Comparison of ENCODE assay signal across 30 cellular contexts in the genomic region with DNA sequence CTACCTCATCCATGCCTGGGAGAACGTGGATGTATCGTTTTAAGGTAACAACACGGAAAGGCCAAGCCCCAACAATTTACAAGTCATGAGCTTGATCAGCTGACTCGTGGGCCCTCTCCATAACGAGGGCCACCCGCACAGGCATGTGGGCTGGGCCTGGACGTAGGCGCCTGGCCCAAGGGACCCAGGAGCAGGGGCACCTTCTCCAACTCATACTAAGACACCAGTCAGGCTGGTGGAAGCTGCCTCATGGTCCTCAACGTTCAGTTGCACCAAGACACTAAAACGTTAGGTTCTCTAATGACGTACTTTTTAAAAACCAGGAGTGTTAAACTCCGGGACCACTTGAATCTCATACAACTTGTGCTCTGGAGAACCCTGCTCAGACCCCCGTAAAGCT. TPM values are rescaled to one million over a fixed set of nuclear protein-coding genes. Genes with fewer than 3 reads are reported as not detected.
A peak's percentile ranks its signal among the peaks of the same experiment; 100 is the strongest.
DNase-seq lines count a peak whose midpoint lies in the region; ATAC-seq, FAIRE-seq and TF ChIP-seq lines count a peak whose summit lies in the region.
"Had no signal": no experiment of that assay in that cellular context is flagged by ENCODE, and none has a peak within 500 bp of the region (broad histone marks: within the 10 kb centered on the region; RNA-seq: fewer than 3 reads in every experiment).

No MANE protein-coding gene starts in this region.

- H3K4me1 ChIP-seq in HepG2 (ENCODE audit: insufficient read depth, low read length) (no peaks in the 10 kb centered on the region), right lobe of liver (no peaks in the 10 kb centered on the region), OCI-LY7 (ENCODE audit: insufficient read depth, low read length, poor library complexity, severe bottlenecking) (no peaks in the 10 kb centered on the region)
- H3K4me1 ChIP-seq: ascending aorta, stomach, thyroid gland, vagina had no signal

- no peaks in the 10 kb centered on the region for H3K27me3 Mint-ChIP-seq in central memory CD8-positive, alpha-beta T cell
- H3K27me3 Mint-ChIP-seq: activated CD8-positive, alpha-beta memory T cell treated with anti-CD3 and anti-CD28 coated beads, Interleukin-2, amount 10 ng/mL, durations not matched to agents 7 days and 5 days; memory B cell had no signal

- TF ChIP-seq EP300 in HepG2 (IDR thresholded peaks at IDR 0.05; ENCODE audit: low read depth in 2 of 2, low read length in 2 of 2) = no peak
- no peak for TF ChIP-seq EP300 in HepG2 (CRISPR knock-in tag; IDR thresholded peaks at IDR 0.05; ENCODE audit: borderline replicate concordance)

- H3K36me3 Mint-ChIP-seq in central memory CD8-positive, alpha-beta T cell (ENCODE audit: insufficient read depth) = peaks cover 38% of the 10 kb centered on the region

- peak overlapping the region; percentile 71 for H3K4me3 Mint-ChIP-seq in central memory CD8-positive, alpha-beta T cell
- H3K4me3 Mint-ChIP-seq: activated CD8-positive, alpha-beta memory T cell treated with anti-CD3 and anti-CD28 coated beads, Interleukin-2, amount 10 ng/mL, durations not matched to agents 7 days and 5 days; memory B cell had no signal

- H3K36me3 ChIP-seq in HepG2 (replicated peaks in 1 of 2; ENCODE audit: control insufficient read depth in 1 of 2, insufficient read depth in 2 of 2, low read length in 2 of 2) (peaks cover 49 to 92% of the 10 kb centered on the region in 2 experiments), right lobe of liver (peaks cover 0 to 93% (median 34%) of the 10 kb centered on the region in 4 donors), OCI-LY7 (ENCODE audit: insufficient read depth, low read length) (peaks cover 99% of the 10 kb centered on the region)

- H3K27ac ChIP-seq in HepG2 (ENCODE audit: extremely low read length, insufficient read depth, low read length) (no peak overlapping the region), right lobe of liver (no peak overlapping the region), OCI-LY7 (ENCODE audit: low read depth, low read length, poor library complexity, severe bottlenecking) (no peak overlapping the region)
- H3K27ac ChIP-seq: ascending aorta, coronary artery, ovary, thyroid gland, vagina had no signal

- no peak for ATAC-seq in HepG2
- ATAC-seq in right lobe of liver = no peak
- no peak for ATAC-seq in central memory CD8-positive, alpha-beta T cell (replicated peaks; ENCODE audit: extremely low read depth, poor library complexity, severe bottlenecking)
- ATAC-seq in GM19328 (IDR thresholded peaks at IDR 0.05; ENCODE audit: unreplicated experiment) = no peak
- ATAC-seq in esophagus mucosa = no peak
- ATAC-seq: activated CD8-positive, alpha-beta memory T cell treated with anti-CD3 and anti-CD28 coated beads, Interleukin-2, amount 10 ng/mL, durations not matched to agents 7 days and 5 days; Panc1; SK-N-SH treated with all-trans-retinoic acid at 6 μM for 48 hours had no signal

- intact Hi-C loops in HepG2 (cut with micrococcal nuclease; ENCODE audit: unreplicated experiment) = no loop called here
- intact Hi-C loops in right lobe of liver (cut with DNase I) = no loop called here
- intact Hi-C loops in OCI-LY7 (cut with micrococcal nuclease; ENCODE audit: unreplicated experiment) = no loop called here

- in situ Hi-C loops in HepG2 (cut with HindIII; ENCODE audit: extremely low pct_ligation_motif_present, low pct_unique_long_range_greater_than_20kb) = no loop called here

- TF ChIP-seq CTCF in HepG2 (CRISPR knock-in tag; IDR thresholded peaks at IDR 0.05) = no peak
- no peak for TF ChIP-seq CTCF in right lobe of liver (IDR thresholded peaks at IDR 0.05)
- no peak for TF ChIP-seq CTCF in OCI-LY7 (conservative IDR thresholded peaks at IDR 0.05; ENCODE audit: low read length)

- H4K20me1 ChIP-seq in HepG2 (ENCODE audit: insufficient read depth, low read length) = no peaks in the 10 kb centered on the region
- peaks cover 5% of the 10 kb centered on the region; the same call in 1 of the 2 replicates for H4K20me1 ChIP-seq in OCI-LY7 (ENCODE audit: insufficient read depth, low read length)

- no peaks in the 10 kb centered on the region for H3K79me2 ChIP-seq in HepG2 (ENCODE audit: insufficient read depth, low read length)
- H3K79me2 ChIP-seq in OCI-LY7 (ENCODE audit: insufficient read depth, low read depth, low read length) = no peaks in the 10 kb centered on the region

- no peaks in the 10 kb centered on the region for H3K9me3 Mint-ChIP-seq in central memory CD8-positive, alpha-beta T cell
- H3K9me3 Mint-ChIP-seq: memory B cell had no signal

- no peaks in the 10 kb centered on the region for H3K27me3 ChIP-seq in HepG2 (ENCODE audit: control insufficient read depth in 1 of 2, insufficient read depth in 2 of 2, low read length in 2 of 2)
- H3K27me3 ChIP-seq in right lobe of liver = no peaks in the 10 kb centered on the region
- H3K27me3 ChIP-seq: ascending aorta, ovary, stomach, thyroid gland, vagina had no signal

- CTCF ChIA-PET in HepG2 (lab: Yijun Ruan, JAX; ENCODE audit: low intra/inter-chr PET ratio, low total read pairs) (no interaction called here), OCI-LY7 (lab: Charles Lee; ENCODE audit: unreplicated experiment) (no interaction called here)

- TF ChIP-seq POLR2A in HepG2 (IDR thresholded peaks at IDR 0.05; ENCODE audit: insufficient read depth in 1 of 2, low read depth in 2 of 2, low read length in 2 of 2) (no peak), right lobe of liver (IDR thresholded peaks at IDR 0.05) (no peak)

- H3K9me3 ChIP-seq in HepG2 (ENCODE audit: low read length) (no peaks in the 10 kb centered on the region), right lobe of liver (no peaks in the 10 kb centered on the region), OCI-LY7 (ENCODE audit: low read length) (no peaks in the 10 kb centered on the region)
- H3K9me3 ChIP-seq: ascending aorta, ovary, stomach, thyroid gland, vagina had no signal

- 93% methylated on average over 9 of the region's 13 CpGs for WGBS in HepG2 (ENCODE audit: low lambda C conversion rate)
- WGBS in right lobe of liver (ENCODE audit: insufficient coverage, low coverage, low lambda C conversion rate, missing lambda C conversion rate) = 92% methylated on average over 8 of the region's 13 CpGs

- H2AFZ ChIP-seq in HepG2 (ENCODE audit: low read length) (no peak overlapping the region), OCI-LY7 (ENCODE audit: low read length) (no peak overlapping the region)

- H3K9me2 ChIP-seq in OCI-LY7 (ENCODE audit: insufficient read depth, low read length) = no peaks in the 10 kb centered on the region

- H3K4me3 ChIP-seq in HepG2 (replicated peaks in 1 of 3; ENCODE audit: insufficient read depth in 1 of 3, low read depth in 2 of 3, low read length in 3 of 3) (no peak overlapping the region), right lobe of liver (no peak overlapping the region), OCI-LY7 (ENCODE audit: low read depth, low read length, poor library complexity, severe bottlenecking) (no peak overlapping the region)
- H3K4me3 ChIP-seq: ascending aorta, coronary artery, ovary, stomach, thyroid gland, vagina had no signal

- BruUV-seq in HepG2 (replicated peaks; lab: Mats Ljungman, UMichigan) = TSS peak; percentile 42
- BruUV-seq in OCI-LY7 (replicated peaks; lab: Mats Ljungman, UMichigan) = TSS peak; percentile 55

- no peak overlapping the region for H3K9ac ChIP-seq in HepG2 (ENCODE audit: insufficient read depth, low read depth, low read length)

- TF ChIP-seq RAD21 in HepG2 (CRISPR knock-in tag; IDR thresholded peaks at IDR 0.05) = no peak

- POLR2A ChIA-PET in HepG2 (lab: Yijun Ruan, JAX) = no interaction called here
- POLR2A ChIA-PET in OCI-LY7 (lab: Charles Lee) = no interaction called here

- FAIRE-seq in HepG2 (lab: Jason Lieb, UNC) (no peak), HTR-8/SVneo (lab: Jason Lieb, UNC) (no peak)
- FAIRE-seq: G401.6, small intestine had no signal

- peak overlapping the region; percentile 95 for H3K27ac Mint-ChIP-seq in central memory CD8-positive, alpha-beta T cell (ENCODE audit: low read depth)
- H3K27ac Mint-ChIP-seq: memory B cell had no signal

- H3K4me2 ChIP-seq in HepG2 (ENCODE audit: low read depth, low read length) = no peak overlapping the region
- no peak overlapping the region for H3K4me2 ChIP-seq in OCI-LY7 (ENCODE audit: low read length)

- peaks cover 27% of the 10 kb centered on the region for H3K4me1 Mint-ChIP-seq in central memory CD8-positive, alpha-beta T cell

- DNase-seq in HepG2 (ENCODE audit: low spot score) (no peak), right lobe of liver (no peak), OCI-LY7 (ENCODE audit: low spot score) (no peak), HTR-8/SVneo (ENCODE audit: insufficient read length, low spot score) (no peak)
- DNase-seq in central memory CD8-positive, alpha-beta T cell (ENCODE audit: low spot score in 2 of 2) = no peak
- DNase-seq: activated CD4-positive, CD25-positive, alpha-beta regulatory T cell treated with anti-CD3 and anti-CD28 coated beads, Interleukin-2, amount 50 U/mL, for 72 hours; activated CD8-positive, alpha-beta memory T cell treated with anti-CD3 and anti-CD28 coated beads, Interleukin-2, amount 10 ng/mL, durations not matched to agents 7 days and 5 days; activated T-cell treated with anti-CD3 and anti-CD28 coated beads, Interleukin-2, amount 50 U/mL, for 48 hours; Calu3; DMS79; erythroblast; NCI-H146; NCI-H2107; NCI-H345; ovary; Right ventricle myocardium superior; small intestine; stomach; T-helper 2 cell; thyroid gland had no signal

RNA-seq across cellular contexts. Expression of gene EIF3G, which starts 21.8 kb away (rescaled TPM):
- total RNA-seq in HepG2 (2016; rRNA removed; fragmentation: Illumina TruSeq; extraction: Trizol) (173 and 206 TPM in 2 replicates), right lobe of liver (100 to 1,000 TPM in 2 of 6 experiments, 10 to 100 TPM in 4; 68.5 to 142 (median 81.4) TPM), OCI-LY7 (2022) (256 TPM in 2 replicates), esophagus mucosa (166 TPM)
- 168 and 195 TPM in 2 replicates for total RNA-seq in HepG2 (2016; cell fraction: cytosol; rRNA removed; fragmentation: Illumina TruSeq; extraction: Trizol; ENCODE audit: low read depth)
- 150 and 220 TPM in 2 replicates for total RNA-seq in HepG2 (2016; cell fraction: insoluble cytoplasmic fraction; rRNA removed; fragmentation: Illumina TruSeq; extraction: Trizol)
- 162 and 175 TPM in 2 replicates for total RNA-seq in HepG2 (2016; cell fraction: membrane; rRNA removed; fragmentation: Illumina TruSeq; extraction: Trizol)
- 111 and 116 TPM in 2 replicates for total RNA-seq in HepG2 (2016; cell fraction: nucleus; rRNA removed; fragmentation: Illumina TruSeq; extraction: Trizol)
- 135 and 141 TPM in 2 replicates for polyA plus RNA-seq in HepG2 (2011; rRNA removed)
- 116 and 159 TPM in 2 replicates for polyA plus RNA-seq in HepG2 (2011; cell fraction: cytosol; rRNA removed)
- polyA plus RNA-seq in HepG2 (2011; cell fraction: nucleus; rRNA removed) = 984 and 1,211 TPM in 2 replicates
- 126 and 143 TPM in 2 replicates for polyA plus RNA-seq in HepG2 (2012)
- polyA plus RNA-seq in HepG2 (2016; cell fraction: cytosol; fragmentation: Illumina TruSeq; extraction: Trizol; ENCODE audit: low read depth) = 131 and 139 TPM in 2 replicates
- 150 and 174 TPM in 2 replicates for polyA plus RNA-seq in HepG2 (2016; cell fraction: insoluble cytoplasmic fraction; fragmentation: Illumina TruSeq; extraction: Trizol; ENCODE audit: low read depth)
- 143 and 147 TPM in 2 replicates for polyA plus RNA-seq in HepG2 (2016; cell fraction: membrane; fragmentation: Illumina TruSeq; extraction: Trizol; ENCODE audit: low read depth)
- 284 and 296 TPM in 2 replicates for polyA plus RNA-seq in HepG2 (2016; cell fraction: nucleus; fragmentation: Illumina TruSeq; extraction: Trizol; ENCODE audit: insufficient read depth, low read depth)
- 86.0 and 105 TPM in 2 replicates for polyA minus RNA-seq in HepG2 (2011; rRNA and poly(A)+ RNA removed; ENCODE audit: low replicate concordance)
- 35.8 and 39.9 TPM in 2 replicates for polyA minus RNA-seq in HepG2 (2011; cell fraction: cytosol; rRNA and poly(A)+ RNA removed)
- 64.5 and 67.1 TPM in 2 replicates for polyA minus RNA-seq in HepG2 (2011; cell fraction: nucleus; rRNA and poly(A)+ RNA removed)
- 255 and 287 TPM in 2 replicates for total RNA-seq in OCI-LY7 (2014; rRNA removed; shearing (Covaris generic))

RNA-seq across cellular contexts. Expression of gene P2RY11, which starts 30.0 kb away (rescaled TPM):
- total RNA-seq in HepG2 (2016; rRNA removed; fragmentation: Illumina TruSeq; extraction: Trizol) = 1.5 and 4.0 TPM in 2 replicates
- 0.44 and 0.51 TPM in 2 replicates for total RNA-seq in HepG2 (2016; cell fraction: cytosol; rRNA removed; fragmentation: Illumina TruSeq; extraction: Trizol; ENCODE audit: low read depth)
- total RNA-seq in HepG2 (2016; cell fraction: insoluble cytoplasmic fraction; rRNA removed; fragmentation: Illumina TruSeq; extraction: Trizol) = 1.2 and 3.7 TPM in 2 replicates
- 1.00 and 1.3 TPM in 2 replicates for total RNA-seq in HepG2 (2016; cell fraction: membrane; rRNA removed; fragmentation: Illumina TruSeq; extraction: Trizol)
- total RNA-seq in HepG2 (2016; cell fraction: nucleus; rRNA removed; fragmentation: Illumina TruSeq; extraction: Trizol) = 3.5 and 5.0 TPM in 2 replicates
- polyA plus RNA-seq in HepG2 (2011; rRNA removed) = 7.8 and 13.2 TPM in 2 replicates
- 3.7 and 6.4 TPM in 2 replicates for polyA plus RNA-seq in HepG2 (2011; cell fraction: cytosol; rRNA removed)
- polyA plus RNA-seq in HepG2 (2011; cell fraction: nucleus; rRNA removed) = 54.8 and 89.7 TPM in 2 replicates
- polyA plus RNA-seq in HepG2 (2012) = 9.0 and 12.8 TPM in 2 replicates
- polyA plus RNA-seq in HepG2 (2016; cell fraction: cytosol; fragmentation: Illumina TruSeq; extraction: Trizol; ENCODE audit: low read depth) = 0.51 and 0.64 TPM in 2 replicates
- 2.7 and 3.1 TPM in 2 replicates for polyA plus RNA-seq in HepG2 (2016; cell fraction: insoluble cytoplasmic fraction; fragmentation: Illumina TruSeq; extraction: Trizol; ENCODE audit: low read depth)
- polyA plus RNA-seq in HepG2 (2016; cell fraction: membrane; fragmentation: Illumina TruSeq; extraction: Trizol; ENCODE audit: low read depth) = 0.66 and 0.74 TPM in 2 replicates
- polyA plus RNA-seq in HepG2 (2016; cell fraction: nucleus; fragmentation: Illumina TruSeq; extraction: Trizol; ENCODE audit: insufficient read depth, low read depth) = 26.8 and 36.2 TPM in 2 replicates
- 18.1 and 21.5 TPM in 2 replicates for polyA minus RNA-seq in HepG2 (2011; rRNA and poly(A)+ RNA removed; ENCODE audit: low replicate concordance)
- 5.4 and 5.5 TPM in 2 replicates for polyA minus RNA-seq in HepG2 (2011; cell fraction: cytosol; rRNA and poly(A)+ RNA removed)
- 8.0 and 12.6 TPM in 2 replicates for polyA minus RNA-seq in HepG2 (2011; cell fraction: nucleus; rRNA and poly(A)+ RNA removed)
- 1 to 10 TPM; 2.9 to 6.8 (median 5.0) TPM for total RNA-seq in right lobe of liver
- 8.8 and 11.9 TPM in 2 replicates for total RNA-seq in OCI-LY7 (2014; rRNA removed; shearing (Covaris generic))
- total RNA-seq in OCI-LY7 (2022) = 31.1 and 43.3 TPM in 2 replicates
- total RNA-seq in esophagus mucosa = 4.8 TPM

RNA-seq across cellular contexts. Expression of gene PPAN, which starts 35.3 kb away (rescaled TPM):
- total RNA-seq in HepG2 (2016; rRNA removed; fragmentation: Illumina TruSeq; extraction: Trizol) = 23.9 and 36.2 TPM in 2 replicates
- 17.2 and 20.8 TPM in 2 replicates for total RNA-seq in HepG2 (2016; cell fraction: cytosol; rRNA removed; fragmentation: Illumina TruSeq; extraction: Trizol; ENCODE audit: low read depth)
- 22.0 and 41.0 TPM in 2 replicates for total RNA-seq in HepG2 (2016; cell fraction: insoluble cytoplasmic fraction; rRNA removed; fragmentation: Illumina TruSeq; extraction: Trizol)
- total RNA-seq in HepG2 (2016; cell fraction: membrane; rRNA removed; fragmentation: Illumina TruSeq; extraction: Trizol) = 19.3 and 20.0 TPM in 2 replicates
- 29.5 and 36.7 TPM in 2 replicates for total RNA-seq in HepG2 (2016; cell fraction: nucleus; rRNA removed; fragmentation: Illumina TruSeq; extraction: Trizol)
- polyA plus RNA-seq in HepG2 (2011; rRNA removed) = 41.9 and 53.5 TPM in 2 replicates
- 25.0 and 35.7 TPM in 2 replicates for polyA plus RNA-seq in HepG2 (2011; cell fraction: cytosol; rRNA removed)
- polyA plus RNA-seq in HepG2 (2011; cell fraction: nucleus; rRNA removed) = 105 and 138 TPM in 2 replicates
- 23.5 and 24.7 TPM in 2 replicates for polyA plus RNA-seq in HepG2 (2012)
- polyA plus RNA-seq in HepG2 (2016; cell fraction: cytosol; fragmentation: Illumina TruSeq; extraction: Trizol; ENCODE audit: low read depth) = 7.2 and 9.4 TPM in 2 replicates
- polyA plus RNA-seq in HepG2 (2016; cell fraction: insoluble cytoplasmic fraction; fragmentation: Illumina TruSeq; extraction: Trizol; ENCODE audit: low read depth) = 27.4 and 29.3 TPM in 2 replicates
- 9.2 and 10.0 TPM in 2 replicates for polyA plus RNA-seq in HepG2 (2016; cell fraction: membrane; fragmentation: Illumina TruSeq; extraction: Trizol; ENCODE audit: low read depth)
- polyA plus RNA-seq in HepG2 (2016; cell fraction: nucleus; fragmentation: Illumina TruSeq; extraction: Trizol; ENCODE audit: insufficient read depth, low read depth) = 78.4 and 87.0 TPM in 2 replicates
- 133 and 258 TPM in 2 replicates for polyA minus RNA-seq in HepG2 (2011; rRNA and poly(A)+ RNA removed; ENCODE audit: low replicate concordance)
- 18.6 and 19.3 TPM in 2 replicates for polyA minus RNA-seq in HepG2 (2011; cell fraction: cytosol; rRNA and poly(A)+ RNA removed)
- polyA minus RNA-seq in HepG2 (2011; cell fraction: nucleus; rRNA and poly(A)+ RNA removed) = 54.0 and 63.7 TPM in 2 replicates
- 10 to 100 TPM; 11.2 to 19.9 (median 18.4) TPM for total RNA-seq in right lobe of liver
- total RNA-seq in OCI-LY7 (2014; rRNA removed; shearing (Covaris generic)) = 77.1 and 85.8 TPM in 2 replicates
- 88.3 and 116 TPM in 2 replicates for total RNA-seq in OCI-LY7 (2022)
- total RNA-seq in esophagus mucosa = 32.3 TPM
- total RNA-seq: ascending aorta had no signal

RNA-seq across cellular contexts. Expression of gene ANGPTL6, which starts 39.0 kb away (rescaled TPM):
- total RNA-seq in HepG2 (2016; rRNA removed; fragmentation: Illumina TruSeq; extraction: Trizol) = 0.15 TPM in 1 of 2 replicates, not detected in the other
- total RNA-seq in HepG2 (2016; cell fraction: cytosol; rRNA removed; fragmentation: Illumina TruSeq; extraction: Trizol; ENCODE audit: low read depth) = not detected in 2 replicates
- total RNA-seq in HepG2 (2016; cell fraction: insoluble cytoplasmic fraction; rRNA removed; fragmentation: Illumina TruSeq; extraction: Trizol) = 0.24 TPM in 1 of 2 replicates, not detected in the other
- total RNA-seq in HepG2 (2016; cell fraction: membrane; rRNA removed; fragmentation: Illumina TruSeq; extraction: Trizol) = 0.14 TPM in 1 of 2 replicates, not detected in the other
- 0.31 TPM in 1 of 2 replicates, not detected in the other for total RNA-seq in HepG2 (2016; cell fraction: nucleus; rRNA removed; fragmentation: Illumina TruSeq; extraction: Trizol)
- 1.4 and 2.2 TPM in 2 replicates for polyA plus RNA-seq in HepG2 (2011; rRNA removed)
- 1.8 and 2.1 TPM in 2 replicates for polyA plus RNA-seq in HepG2 (2011; cell fraction: cytosol; rRNA removed)
- polyA plus RNA-seq in HepG2 (2011; cell fraction: nucleus; rRNA removed) = 4.3 and 5.8 TPM in 2 replicates
- 0.85 and 1.0 TPM in 2 replicates for polyA plus RNA-seq in HepG2 (2012)
- polyA plus RNA-seq in HepG2 (2016; cell fraction: cytosol; fragmentation: Illumina TruSeq; extraction: Trizol; ENCODE audit: low read depth) = 0.18 and 0.20 TPM in 2 replicates
- 0.16 TPM in 1 of 2 replicates, not detected in the other for polyA plus RNA-seq in HepG2 (2016; cell fraction: insoluble cytoplasmic fraction; fragmentation: Illumina TruSeq; extraction: Trizol; ENCODE audit: low read depth)
- polyA plus RNA-seq in HepG2 (2016; cell fraction: membrane; fragmentation: Illumina TruSeq; extraction: Trizol; ENCODE audit: low read depth) = 0.09 TPM in 1 of 2 replicates, not detected in the other
- polyA plus RNA-seq in HepG2 (2016; cell fraction: nucleus; fragmentation: Illumina TruSeq; extraction: Trizol; ENCODE audit: insufficient read depth, low read depth) = 0.70 TPM in 1 of 2 replicates, not detected in the other
- 0.30 and 0.96 TPM in 2 replicates for polyA minus RNA-seq in HepG2 (2011; rRNA and poly(A)+ RNA removed; ENCODE audit: low replicate concordance)
- polyA minus RNA-seq in HepG2 (2011; cell fraction: cytosol; rRNA and poly(A)+ RNA removed) = 0.53 and 0.89 TPM in 2 replicates
- 0.25 and 0.52 TPM in 2 replicates for polyA minus RNA-seq in HepG2 (2011; cell fraction: nucleus; rRNA and poly(A)+ RNA removed)
- total RNA-seq in right lobe of liver = 10 to 100 TPM; 12.6 to 18.6 (median 15.0) TPM
- total RNA-seq in OCI-LY7 (2014; rRNA removed; shearing (Covaris generic)) = 7.3 and 8.4 TPM in 2 replicates
- total RNA-seq in OCI-LY7 (2022) = 8.3 and 10.1 TPM in 2 replicates
- not detected for total RNA-seq in esophagus mucosa
- total RNA-seq: ascending aorta, Right ventricle myocardium superior, vagina had no signal
- polyA plus RNA-seq: neural cell had no signal

RNA-seq across cellular contexts. Expression of gene DNMT1, which starts 53.3 kb away (rescaled TPM):
- total RNA-seq in HepG2 (2016; rRNA removed; fragmentation: Illumina TruSeq; extraction: Trizol) = 71.3 and 91.1 TPM in 2 replicates
- 19.2 and 22.3 TPM in 2 replicates for total RNA-seq in HepG2 (2016; cell fraction: cytosol; rRNA removed; fragmentation: Illumina TruSeq; extraction: Trizol; ENCODE audit: low read depth)
- 56.4 and 79.8 TPM in 2 replicates for total RNA-seq in HepG2 (2016; cell fraction: insoluble cytoplasmic fraction; rRNA removed; fragmentation: Illumina TruSeq; extraction: Trizol)
- total RNA-seq in HepG2 (2016; cell fraction: membrane; rRNA removed; fragmentation: Illumina TruSeq; extraction: Trizol) = 22.8 and 25.9 TPM in 2 replicates
- total RNA-seq in HepG2 (2016; cell fraction: nucleus; rRNA removed; fragmentation: Illumina TruSeq; extraction: Trizol) = 75.7 and 86.8 TPM in 2 replicates
- 24.5 and 31.2 TPM in 2 replicates for polyA plus RNA-seq in HepG2 (2011; rRNA removed)
- polyA plus RNA-seq in HepG2 (2011; cell fraction: cytosol; rRNA removed) = 8.4 and 10.3 TPM in 2 replicates
- polyA plus RNA-seq in HepG2 (2011; cell fraction: nucleus; rRNA removed) = 93.5 and 117 TPM in 2 replicates
- polyA plus RNA-seq in HepG2 (2012) = 44.7 and 63.7 TPM in 2 replicates
- polyA plus RNA-seq in HepG2 (2016; cell fraction: cytosol; fragmentation: Illumina TruSeq; extraction: Trizol; ENCODE audit: low read depth) = 4.3 and 4.9 TPM in 2 replicates
- polyA plus RNA-seq in HepG2 (2016; cell fraction: insoluble cytoplasmic fraction; fragmentation: Illumina TruSeq; extraction: Trizol; ENCODE audit: low read depth) = 51.8 and 69.6 TPM in 2 replicates
- polyA plus RNA-seq in HepG2 (2016; cell fraction: membrane; fragmentation: Illumina TruSeq; extraction: Trizol; ENCODE audit: low read depth) = 11.8 and 13.3 TPM in 2 replicates
- polyA plus RNA-seq in HepG2 (2016; cell fraction: nucleus; fragmentation: Illumina TruSeq; extraction: Trizol; ENCODE audit: insufficient read depth, low read depth) = 227 and 231 TPM in 2 replicates
- polyA minus RNA-seq in HepG2 (2011; rRNA and poly(A)+ RNA removed; ENCODE audit: low replicate concordance) = 52.1 and 125 TPM in 2 replicates
- polyA minus RNA-seq in HepG2 (2011; cell fraction: cytosol; rRNA and poly(A)+ RNA removed) = 28.0 and 28.5 TPM in 2 replicates
- 40.2 and 40.9 TPM in 2 replicates for polyA minus RNA-seq in HepG2 (2011; cell fraction: nucleus; rRNA and poly(A)+ RNA removed)
- 10 to 100 TPM; 12.6 to 37.3 (median 24.4) TPM for total RNA-seq in right lobe of liver
- 329 and 365 TPM in 2 replicates for total RNA-seq in OCI-LY7 (2014; rRNA removed; shearing (Covaris generic))
- 680 and 699 TPM in 2 replicates for total RNA-seq in OCI-LY7 (2022)
- total RNA-seq in esophagus mucosa = 63.7 TPM
